In the genomic region with DNA sequence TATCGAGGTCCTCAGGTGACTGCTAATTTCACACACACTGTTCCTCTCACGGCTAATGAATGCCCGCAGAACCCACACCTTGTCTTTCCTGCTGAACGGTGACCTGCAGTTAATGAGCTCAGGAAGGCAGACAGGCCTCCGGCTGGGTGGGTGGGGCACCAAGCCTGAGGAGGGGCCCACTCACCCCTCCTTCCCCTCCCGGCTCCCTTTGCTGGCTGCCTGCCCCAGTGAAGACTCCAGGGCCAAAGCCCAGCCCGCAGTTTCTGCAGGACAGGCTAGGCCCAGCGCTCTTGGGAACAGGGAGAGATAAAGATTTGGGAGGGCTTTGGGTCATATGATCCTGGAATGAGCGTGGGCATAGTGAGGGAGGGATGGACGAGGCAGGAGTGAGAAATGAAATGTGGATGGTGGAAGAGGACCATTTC, we compare ENCODE assay signal across 8 cellular contexts. TPM values are rescaled to one million over a fixed set of nuclear protein-coding genes. Genes with fewer than 3 reads are reported as not detected.
A peak's percentile ranks its signal among the peaks of the same experiment; 100 is the strongest.
DNase-seq lines count a peak whose midpoint lies in the region; ATAC-seq and TF ChIP-seq lines count a peak whose summit lies in the region.

No MANE protein-coding gene starts in this region.

- no peak overlapping the region for H3K27ac Mint-ChIP-seq in stimulated activated naive B cell treated with anti-CD40 and anti-IgM and Interleukin-4, amounts not matched to agents 10 μg/mL and 1 μg/mL and 100 μg/mL, for 72 hours
- H3K27ac Mint-ChIP-seq in activated naive CD4-positive, alpha-beta T cell treated with anti-CD3 and anti-CD28 coated beads for 36 hours: no peak overlapping the region

- TF ChIP-seq POLR2A in suprapubic skin (IDR thresholded peaks at IDR 0.05): no peak

- H3K27me3 Mint-ChIP-seq in stimulated activated naive B cell treated with anti-CD40 and anti-IgM and Interleukin-4, amounts not matched to agents 10 μg/mL and 1 μg/mL and 100 μg/mL, for 72 hours: peaks cover 36 to 41% of the 10 kb centered on the region in 2 donors
- peaks cover 36% of the 10 kb centered on the region for H3K27me3 Mint-ChIP-seq in activated naive CD4-positive, alpha-beta T cell treated with anti-CD3 and anti-CD28 coated beads for 36 hours (ENCODE audit: low read depth)

- no peak for TF ChIP-seq RAD21 in Ishikawa (IDR thresholded peaks at IDR 0.05; ENCODE audit: low read depth)

- H3K36me3 ChIP-seq in RWPE2 (ENCODE audit: low read depth) (no peaks in the 10 kb centered on the region), suprapubic skin (no peaks in the 10 kb centered on the region)

- H3K27me3 ChIP-seq in RWPE2 (ENCODE audit: insufficient read depth, poor library complexity, severe bottlenecking) (no peaks in the 10 kb centered on the region), suprapubic skin (no peaks in the 10 kb centered on the region)

- no peak for TF ChIP-seq EP300 in Ishikawa (IDR thresholded peaks at IDR 0.05; ENCODE audit: borderline replicate concordance)
- no peak for TF ChIP-seq EP300 in suprapubic skin (IDR thresholded peaks at IDR 0.05)

- intact Hi-C loops in activated naive CD4-positive, alpha-beta T cell treated with anti-CD3 and anti-CD28 coated beads for 36 hours (cut with micrococcal nuclease): no loop called here

- peak; percentile 56 for ATAC-seq in RWPE2 (ENCODE audit: low read depth)
- no peak for ATAC-seq in stimulated activated naive B cell treated with anti-CD40 and anti-IgM and Interleukin-4, amounts not matched to agents 10 μg/mL and 1 μg/mL and 100 μg/mL, for 72 hours (replicated peaks)

- no peak overlapping the region for H3K4me3 Mint-ChIP-seq in stimulated activated naive B cell treated with anti-CD40 and anti-IgM and Interleukin-4, amounts not matched to agents 10 μg/mL and 1 μg/mL and 100 μg/mL, for 72 hours
- H3K4me3 Mint-ChIP-seq in activated naive CD4-positive, alpha-beta T cell treated with anti-CD3 and anti-CD28 coated beads for 36 hours: no peak overlapping the region

- H3K36me3 Mint-ChIP-seq in stimulated activated naive B cell treated with anti-CD40 and anti-IgM and Interleukin-4, amounts not matched to agents 10 μg/mL and 1 μg/mL and 100 μg/mL, for 72 hours: no peaks in the 10 kb centered on the region
- H3K36me3 Mint-ChIP-seq in activated naive CD4-positive, alpha-beta T cell treated with anti-CD3 and anti-CD28 coated beads for 36 hours (ENCODE audit: low read depth): no peaks in the 10 kb centered on the region

- CTCF ChIA-PET in activated naive CD4-positive, alpha-beta T cell treated with anti-CD3 and anti-CD28 coated beads for 36 hours (lab: Charles Lee): no interaction called here

- peaks cover 3% of the 10 kb centered on the region for H3K4me1 ChIP-seq in RWPE2 (ENCODE audit: insufficient read depth, poor library complexity, severe bottlenecking)
- H3K4me1 ChIP-seq in suprapubic skin: peaks cover 71% of the 10 kb centered on the region

- H3K9me3 ChIP-seq in RWPE2 (ENCODE audit: severe bottlenecking) (peaks cover 2% of the 10 kb centered on the region), suprapubic skin (no peaks in the 10 kb centered on the region)

- no peak overlapping the region for H3K4me3 ChIP-seq in RWPE2 (ENCODE audit: severe bottlenecking)
- H3K4me3 ChIP-seq in suprapubic skin: no peak overlapping the region

- WGBS in suprapubic skin: 19% methylated on average over 8 of the region's 10 CpGs

- H3K27ac ChIP-seq in RWPE2 (ENCODE audit: poor library complexity, severe bottlenecking) (no peak overlapping the region), suprapubic skin (no peak overlapping the region)

- TF ChIP-seq CTCF in RWPE2 (IDR thresholded peaks at IDR 0.05; ENCODE audit: poor library complexity, severe bottlenecking) (no peak), suprapubic skin (IDR thresholded peaks at IDR 0.05) (no peak)

- no peaks in the 10 kb centered on the region for H3K9me3 Mint-ChIP-seq in stimulated activated naive B cell treated with anti-CD40 and anti-IgM and Interleukin-4, amounts not matched to agents 10 μg/mL and 1 μg/mL and 100 μg/mL, for 72 hours
- H3K9me3 Mint-ChIP-seq in activated naive CD4-positive, alpha-beta T cell treated with anti-CD3 and anti-CD28 coated beads for 36 hours: no peaks in the 10 kb centered on the region

- peaks cover 8% of the 10 kb centered on the region in 2 donors for H3K4me1 Mint-ChIP-seq in stimulated activated naive B cell treated with anti-CD40 and anti-IgM and Interleukin-4, amounts not matched to agents 10 μg/mL and 1 μg/mL and 100 μg/mL, for 72 hours
- peaks cover 7% of the 10 kb centered on the region for H3K4me1 Mint-ChIP-seq in activated naive CD4-positive, alpha-beta T cell treated with anti-CD3 and anti-CD28 coated beads for 36 hours (ENCODE audit: low read depth)

- no peak for DNase-seq in RWPE2 (ENCODE audit: low spot score)
- peak; percentile 72 for DNase-seq in hepatic stellate cell (ENCODE audit: low spot score)
- DNase-seq in suprapubic skin (ENCODE audit: low spot score in 2 of 2): peak; percentile 83 to 88
- DNase-seq in stimulated activated naive B cell treated with anti-CD40 and anti-IgM and Interleukin-4, amounts not matched to agents 10 μg/mL and 1 μg/mL and 100 μg/mL, for 72 hours: no peak
- no peak for DNase-seq in GOT3 (lab: John Stamatoyannopoulos, UW)
- no peak for DNase-seq in activated T-cell treated with anti-CD3 and anti-CD28 coated beads for 4 hours
- DNase-seq in activated naive CD4-positive, alpha-beta T cell treated with anti-CD3 and anti-CD28 coated beads for 36 hours: no peak

TF ChIP-seq in Ishikawa, 13 proteins besides CTCF, POLR2A, EP300 and RAD21:
- TF ChIP-seq NFIC (IDR thresholded peaks at IDR 0.05) (peak; percentile 63; the same call in 1 of the 2 replicates), FOXM1 (IDR thresholded peaks at IDR 0.05; ENCODE audit: borderline replicate concordance, low read depth) (no peak)
- TF ChIP-seq, protein P1, sequence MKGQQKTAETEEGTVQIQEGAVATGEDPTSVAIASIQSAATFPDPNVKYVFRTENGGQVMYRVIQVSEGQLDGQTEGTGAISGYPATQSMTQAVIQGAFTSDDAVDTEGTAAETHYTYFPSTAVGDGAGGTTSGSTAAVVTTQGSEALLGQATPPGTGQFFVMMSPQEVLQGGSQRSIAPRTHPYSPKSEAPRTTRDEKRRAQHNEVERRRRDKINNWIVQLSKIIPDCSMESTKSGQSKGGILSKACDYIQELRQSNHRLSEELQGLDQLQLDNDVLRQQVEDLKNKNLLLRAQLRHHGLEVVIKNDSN (IDR thresholded peaks at IDR 0.05): peak; percentile 64

RNA-seq across cellular contexts. Expression of gene FOXO6, which starts 26.4 kb away (rescaled TPM):
- total RNA-seq in suprapubic skin: 1 to 10 TPM; 1.4 to 2.8 (median 1.6) TPM
- total RNA-seq in activated naive CD4-positive, alpha-beta T cell treated with anti-CD3 and anti-CD28 coated beads for 36 hours: under 1 TPM in 1 of 2 experiments, not detected in 1; 0.15 TPM

Comparison
In these comparisons a context has a peak if more than half of its experiments do, and no peak if none do; other contexts are left out.
1. DNase-seq: peak in hepatic stellate cell (single experiment) and suprapubic skin (2 of 2); none in RWPE2 (single experiment), stimulated activated naive B cell treated with anti-CD40 and anti-IgM and Interleukin-4, amounts not matched to agents 10 μg/mL and 1 μg/mL and 100 μg/mL, for 72 hours (single experiment), GOT3 (single experiment), activated T-cell treated with anti-CD3 and anti-CD28 coated beads for 4 hours (single experiment) and activated naive CD4-positive, alpha-beta T cell treated with anti-CD3 and anti-CD28 coated beads for 36 hours (single experiment).